ENCODE assay signal across 8 cellular contexts in genomic region chr1:64451449-64451848, GRCh38. TPM values are rescaled to one million over a fixed set of nuclear protein-coding genes. Genes with fewer than 3 reads are reported as not detected.
"Had no signal": no experiment of that assay in that cellular context is flagged by ENCODE, and none has a peak within 500 bp of the region (broad histone marks: within the 10 kb centered on the region; RNA-seq: fewer than 3 reads in every experiment).

No MANE protein-coding gene starts in this region.

- H3K4me2 ChIP-seq: GM23338 had no signal

- H3K4me3 Mint-ChIP-seq: GM23338, H9, IgD-negative memory B cell had no signal

- H3K4me1 Mint-ChIP-seq: IgD-negative memory B cell had no signal

- DNase-seq: H9, HCEC 1CT had no signal

- H3K27ac ChIP-seq: HL-60 had no signal

- H3K27ac Mint-ChIP-seq: GM23338, H9, IgD-negative memory B cell had no signal

- H3K9me3 Mint-ChIP-seq: GM23338, H9, IgD-negative memory B cell had no signal

- FAIRE-seq: H1, H54, HepG2 had no signal

- H2AFZ ChIP-seq: GM23338 had no signal

- H3K4me3 ChIP-seq: GM23338 had no signal

- H3K36me3 Mint-ChIP-seq: IgD-negative memory B cell had no signal

RNA-seq across cellular contexts. Expression of gene CACHD1, which starts 18.5 kb away (rescaled TPM):
- polyA plus RNA-seq: HepG2 had no signal
